1 cellular context compared by ENCODE assay signal in genomic region chr16:85585762-85586161, GRCh38.
A peak's percentile ranks its signal among the peaks of the same experiment; 100 is the strongest.
TF ChIP-seq lines count a peak whose summit lies in the region.

No MANE protein-coding gene starts in this region.

TF ChIP-seq in K562, 482 proteins besides CTCF, POLR2A, EP300 and RAD21 (continued from another document):
- TF ChIP-seq ATF3 (IDR thresholded peaks at IDR 0.05) (no peak), ATF3 (CRISPR knock-in tag; conservative IDR thresholded peaks at IDR 0.05) (no peak), RERE (CRISPR knock-in tag; IDR thresholded peaks at IDR 0.05; ENCODE audit: borderline replicate concordance) (no peak), ZNF41 (CRISPR knock-in tag; conservative IDR thresholded peaks at IDR 0.05) (no peak), CHD4 (IDR thresholded peaks at IDR 0.05; ENCODE audit: insufficient read depth, insufficient replicate concordance, low read depth, low read length, poor library complexity, severe bottlenecking) (peak; percentile 37), PTBP1 (IDR thresholded peaks at IDR 0.05; ENCODE audit: low read depth, low read length) (peak; percentile 82; the same call in 1 of the 2 replicates), TCF7L2 (IDR thresholded peaks at IDR 0.05; ENCODE audit: low read depth, low read length) (no peak), ATF7 (IDR thresholded peaks at IDR 0.05) (no peak), SAP30 (IDR thresholded peaks at IDR 0.05; ENCODE audit: borderline replicate concordance, insufficient read depth, low read depth, low read length, poor library complexity, severe bottlenecking) (no peak), KLF16 (IDR thresholded peaks at IDR 0.05) (no peak), XRCC4 (IDR thresholded peaks at IDR 0.05; ENCODE audit: extremely low read depth, insufficient read depth, insufficient read length) (no peak), CBFA2T2 (conservative IDR thresholded peaks at IDR 0.05) (no peak), FOXJ3 (CRISPR knock-in tag; IDR thresholded peaks at IDR 0.05) (no peak), GABPB1 (CRISPR knock-in tag; IDR thresholded peaks at IDR 0.05) (no peak), ZNF354B (CRISPR knock-in tag; IDR thresholded peaks at IDR 0.05) (no peak)
